In genomic region chr2:11754705-11755026, GRCh38 we compare ENCODE assay signal across 9 cellular contexts. TPM values are rescaled to one million over a fixed set of nuclear protein-coding genes. Genes with fewer than 3 reads are reported as not detected.
DNase-seq lines count a peak whose midpoint lies in the region; ATAC-seq and TF ChIP-seq lines count a peak whose summit lies in the region.
"Had no signal": no experiment of that assay in that cellular context is flagged by ENCODE, and none has a peak within 500 bp of the region (broad histone marks: within the 10 kb centered on the region; RNA-seq: fewer than 3 reads in every experiment).

No MANE protein-coding gene starts in this region.

- no peaks in the 10 kb centered on the region for H3K9me3 ChIP-seq in Karpas-422 (ENCODE audit: low read length)
- H3K9me3 ChIP-seq in osteoblast (ENCODE audit: low read depth, low read length), result no peaks in the 10 kb centered on the region

- H3K4me3 ChIP-seq in GM06990 (replicated peaks; ENCODE audit: low read depth, low read length) (peak overlapping the region; percentile 9; the same call in 1 of the 2 replicates), Karpas-422 (ENCODE audit: low read length) (peak overlapping the region; percentile 36; the same call in 1 of the 2 replicates), osteoblast (ENCODE audit: insufficient read depth, low read length) (no peak overlapping the region)

- no peaks in the 10 kb centered on the region for H3K79me2 ChIP-seq in Karpas-422 (ENCODE audit: low read length)
- peaks cover 77% of the 10 kb centered on the region for H3K79me2 ChIP-seq in osteoblast (ENCODE audit: insufficient read depth, low read length)

- peak overlapping the region; percentile 97 for H3K27ac Mint-ChIP-seq in activated naive CD8-positive, alpha-beta T cell treated with anti-CD3 and anti-CD28 coated beads, Interleukin-2, amount 50 U/mL, for 24 hours
- H3K27ac Mint-ChIP-seq in progenitor cell of endocrine pancreas, result no peak overlapping the region

- H3K4me1 ChIP-seq in Karpas-422 (ENCODE audit: low read length) (peaks cover 58% of the 10 kb centered on the region), osteoblast (ENCODE audit: insufficient read depth, low read length) (peaks cover 19% of the 10 kb centered on the region)

- TF ChIP-seq CTCF in GM06990 (IDR thresholded peaks at IDR 0.05; ENCODE audit: insufficient read depth, low read length, poor library complexity, severe bottlenecking) (no peak), osteoblast (IDR thresholded peaks at IDR 0.05; ENCODE audit: extremely low read depth, low read depth, low read length) (no peak), progenitor cell of endocrine pancreas (IDR thresholded peaks at IDR 0.05; ENCODE audit: unreplicated experiment) (no peak)

- ATAC-seq in activated naive CD8-positive, alpha-beta T cell treated with anti-CD3 and anti-CD28 coated beads, Interleukin-2, amount 50 U/mL, for 24 hours, result peak; percentile 5

- H2AFZ ChIP-seq in Karpas-422 (ENCODE audit: low read length), result no peak overlapping the region
- H2AFZ ChIP-seq in osteoblast (ENCODE audit: low read length), result no peak overlapping the region

- no peaks in the 10 kb centered on the region for H3K9me2 ChIP-seq in Karpas-422 (replicated peaks; ENCODE audit: insufficient read depth, low read length)

- H3K27me3 ChIP-seq in GM06990 (replicated peaks; ENCODE audit: control insufficient read depth, insufficient read depth, low read length) (no peaks in the 10 kb centered on the region), Karpas-422 (ENCODE audit: low read length) (no peaks in the 10 kb centered on the region), osteoblast (ENCODE audit: insufficient read depth, low read length) (no peaks in the 10 kb centered on the region)

- no peaks in the 10 kb centered on the region for H3K9me3 Mint-ChIP-seq in activated naive CD8-positive, alpha-beta T cell treated with anti-CD3 and anti-CD28 coated beads, Interleukin-2, amount 50 U/mL, for 24 hours
- H3K9me3 Mint-ChIP-seq in progenitor cell of endocrine pancreas (ENCODE audit: low read depth), result peaks cover 8% of the 10 kb centered on the region

- H3K27ac ChIP-seq in Karpas-422 (ENCODE audit: low read length) (no peak overlapping the region), osteoblast (ENCODE audit: low read depth, low read length) (no peak overlapping the region)

- DNase-seq in GM06990 (ENCODE audit: extremely low read depth, insufficient read length) (no peak), Karpas-422 (no peak), osteoblast (ENCODE audit: insufficient read length, low spot score, missing footprints) (no peak), HT-29 (ENCODE audit: low spot score) (no peak), progenitor cell of endocrine pancreas (ENCODE audit: low spot score, unreplicated experiment) (no peak), NCI-H2029 treated with DMSO at 0.1 percent for 48 hours (lab: John Stamatoyannopoulos, UW) (no peak)
- no peak for DNase-seq in activated naive CD8-positive, alpha-beta T cell treated with anti-CD3 and anti-CD28 coated beads, Interleukin-2, amount 50 U/mL, for 24 hours
- DNase-seq: NCI-H510A, occipital lobe had no signal

- H3K4me1 Mint-ChIP-seq in activated naive CD8-positive, alpha-beta T cell treated with anti-CD3 and anti-CD28 coated beads, Interleukin-2, amount 50 U/mL, for 24 hours, result peaks cover 93% of the 10 kb centered on the region
- peaks cover 19% of the 10 kb centered on the region for H3K4me1 Mint-ChIP-seq in progenitor cell of endocrine pancreas (ENCODE audit: low read depth)

- H3K4me2 ChIP-seq in Karpas-422 (ENCODE audit: low read depth, low read length, poor library complexity, severe bottlenecking) (peak overlapping the region; percentile 49), osteoblast (ENCODE audit: insufficient read depth, low read length) (peak overlapping the region; percentile 5)

- H3K27me3 Mint-ChIP-seq in activated naive CD8-positive, alpha-beta T cell treated with anti-CD3 and anti-CD28 coated beads, Interleukin-2, amount 50 U/mL, for 24 hours, result no peaks in the 10 kb centered on the region
- H3K27me3 Mint-ChIP-seq in progenitor cell of endocrine pancreas, result peaks cover 14% of the 10 kb centered on the region

- H3K4me3 Mint-ChIP-seq in activated naive CD8-positive, alpha-beta T cell treated with anti-CD3 and anti-CD28 coated beads, Interleukin-2, amount 50 U/mL, for 24 hours, result peak overlapping the region; percentile 78
- H3K4me3 Mint-ChIP-seq in progenitor cell of endocrine pancreas (ENCODE audit: low read depth), result no peak overlapping the region

- H3K9ac ChIP-seq in Karpas-422 (ENCODE audit: low read length), result no peak overlapping the region

- H3K36me3 Mint-ChIP-seq in activated naive CD8-positive, alpha-beta T cell treated with anti-CD3 and anti-CD28 coated beads, Interleukin-2, amount 50 U/mL, for 24 hours (ENCODE audit: low read depth), result peaks cover 8% of the 10 kb centered on the region
- peaks cover 12% of the 10 kb centered on the region for H3K36me3 Mint-ChIP-seq in progenitor cell of endocrine pancreas (ENCODE audit: insufficient read depth)

- H4K20me1 ChIP-seq in Karpas-422 (ENCODE audit: insufficient read depth, low read depth, low read length), result peaks cover 50% of the 10 kb centered on the region
- H4K20me1 ChIP-seq in osteoblast (ENCODE audit: insufficient read depth, low read length), result peaks cover 55% of the 10 kb centered on the region

- H3K36me3 ChIP-seq in GM06990 (ENCODE audit: control insufficient read depth, insufficient read depth, low read length), result no peaks in the 10 kb centered on the region
- no peaks in the 10 kb centered on the region for H3K36me3 ChIP-seq in Karpas-422 (ENCODE audit: insufficient read depth, low read length)
- no peaks in the 10 kb centered on the region for H3K36me3 ChIP-seq in osteoblast (ENCODE audit: insufficient read depth, low read length)

RNA-seq across cellular contexts. Expression of gene LPIN1, which starts 8.2 kb away (rescaled TPM):
- 4.9 and 10.8 TPM in 2 replicates for total RNA-seq in Karpas-422 (2014; rRNA removed; shearing (Covaris generic); ENCODE audit: low replicate concordance)
- total RNA-seq in osteoblast, result 111 and 117 TPM in 2 replicates
- total RNA-seq in HT-29 (2014; rRNA removed; shearing (Covaris generic)), result 5.6 and 6.8 TPM in 2 replicates
- 18.3 and 23.5 TPM in 2 replicates for total RNA-seq in progenitor cell of endocrine pancreas
